Comparison of ENCODE assay signal across 1 cellular context in genomic region chr15:64461577-64462162, GRCh38.
A peak's percentile ranks its signal among the peaks of the same experiment; 100 is the strongest.
TF ChIP-seq lines count a peak whose summit lies in the region.

No MANE protein-coding gene starts in this region.

TF ChIP-seq in HEK293, 187 proteins besides CTCF, POLR2A, EP300 and RAD21 (continued from another document):
- no peak for TF ChIP-seq ZNF280D (tag by site-specific recombination; IDR thresholded peaks at IDR 0.05)
- no peak for TF ChIP-seq ZNF26 (tag by site-specific recombination; IDR thresholded peaks at IDR 0.05)
- 0 out of 2 replicates have a peak, but pooled peaks have one; percentile 49 for TF ChIP-seq ZNF335 (tag by site-specific recombination; conservative IDR thresholded peaks at IDR 0.05)
- no peak for TF ChIP-seq KLF1 (tag by site-specific recombination; IDR thresholded peaks at IDR 0.05)
- TF ChIP-seq, protein P1, sequence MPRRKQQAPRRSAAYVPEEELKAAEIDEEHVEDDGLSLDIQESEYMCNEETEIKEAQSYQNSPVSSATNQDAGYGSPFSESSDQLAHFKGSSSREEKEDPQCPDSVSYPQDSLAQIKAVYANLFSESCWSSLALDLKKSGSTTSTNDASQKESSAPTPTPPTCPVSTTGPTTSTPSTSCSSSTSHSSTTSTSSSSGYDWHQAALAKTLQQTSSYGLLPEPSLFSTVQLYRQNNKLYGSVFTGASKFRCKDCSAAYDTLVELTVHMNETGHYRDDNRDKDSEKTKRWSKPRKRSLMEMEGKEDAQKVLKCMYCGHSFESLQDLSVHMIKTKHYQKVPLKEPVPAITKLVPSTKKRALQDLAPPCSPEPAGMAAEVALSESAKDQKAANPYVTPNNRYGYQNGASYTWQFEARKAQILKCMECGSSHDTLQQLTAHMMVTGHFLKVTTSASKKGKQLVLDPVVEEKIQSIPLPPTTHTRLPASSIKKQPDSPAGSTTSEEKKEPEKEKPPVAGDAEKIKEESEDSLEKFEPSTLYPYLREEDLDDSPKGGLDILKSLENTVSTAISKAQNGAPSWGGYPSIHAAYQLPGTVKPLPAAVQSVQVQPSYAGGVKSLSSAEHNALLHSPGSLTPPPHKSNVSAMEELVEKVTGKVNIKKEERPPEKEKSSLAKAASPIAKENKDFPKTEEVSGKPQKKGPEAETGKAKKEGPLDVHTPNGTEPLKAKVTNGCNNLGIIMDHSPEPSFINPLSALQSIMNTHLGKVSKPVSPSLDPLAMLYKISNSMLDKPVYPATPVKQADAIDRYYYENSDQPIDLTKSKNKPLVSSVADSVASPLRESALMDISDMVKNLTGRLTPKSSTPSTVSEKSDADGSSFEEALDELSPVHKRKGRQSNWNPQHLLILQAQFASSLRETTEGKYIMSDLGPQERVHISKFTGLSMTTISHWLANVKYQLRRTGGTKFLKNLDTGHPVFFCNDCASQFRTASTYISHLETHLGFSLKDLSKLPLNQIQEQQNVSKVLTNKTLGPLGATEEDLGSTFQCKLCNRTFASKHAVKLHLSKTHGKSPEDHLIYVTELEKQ (tag by site-specific recombination; IDR thresholded peaks at IDR 0.05; ENCODE audit: borderline replicate concordance) = no peak
- TF ChIP-seq ZNF785 (tag by site-specific recombination; IDR thresholded peaks at IDR 0.05) = no peak
- TF ChIP-seq ZNF660 (tag by site-specific recombination; IDR thresholded peaks at IDR 0.05) = 0 out of 2 replicates have a peak, but pooled peaks have one; percentile 11
- no peak for TF ChIP-seq ZNF138 (tag by site-specific recombination; IDR thresholded peaks at IDR 0.05; ENCODE audit: borderline replicate concordance)
- no peak for TF ChIP-seq BCL11B (tag by site-specific recombination; IDR thresholded peaks at IDR 0.05; ENCODE audit: low read depth)
- no peak for TF ChIP-seq SCRT2 (tag by site-specific recombination; IDR thresholded peaks at IDR 0.05)
- TF ChIP-seq PRDM1 (tag by site-specific recombination; IDR thresholded peaks at IDR 0.05) = no peak
- TF ChIP-seq, protein P2, sequence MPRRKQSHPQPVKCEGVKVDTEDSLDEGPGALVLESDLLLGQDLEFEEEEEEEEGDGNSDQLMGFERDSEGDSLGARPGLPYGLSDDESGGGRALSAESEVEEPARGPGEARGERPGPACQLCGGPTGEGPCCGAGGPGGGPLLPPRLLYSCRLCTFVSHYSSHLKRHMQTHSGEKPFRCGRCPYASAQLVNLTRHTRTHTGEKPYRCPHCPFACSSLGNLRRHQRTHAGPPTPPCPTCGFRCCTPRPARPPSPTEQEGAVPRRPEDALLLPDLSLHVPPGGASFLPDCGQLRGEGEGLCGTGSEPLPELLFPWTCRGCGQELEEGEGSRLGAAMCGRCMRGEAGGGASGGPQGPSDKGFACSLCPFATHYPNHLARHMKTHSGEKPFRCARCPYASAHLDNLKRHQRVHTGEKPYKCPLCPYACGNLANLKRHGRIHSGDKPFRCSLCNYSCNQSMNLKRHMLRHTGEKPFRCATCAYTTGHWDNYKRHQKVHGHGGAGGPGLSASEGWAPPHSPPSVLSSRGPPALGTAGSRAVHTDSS (tag by site-specific recombination; IDR thresholded peaks at IDR 0.05) = 0 out of 2 replicates have a peak, but pooled peaks have one; percentile 3
TF ChIP-seq in HEK293: peak in this region for 12.
